1 cellular context compared by ENCODE assay signal in the genomic region with DNA sequence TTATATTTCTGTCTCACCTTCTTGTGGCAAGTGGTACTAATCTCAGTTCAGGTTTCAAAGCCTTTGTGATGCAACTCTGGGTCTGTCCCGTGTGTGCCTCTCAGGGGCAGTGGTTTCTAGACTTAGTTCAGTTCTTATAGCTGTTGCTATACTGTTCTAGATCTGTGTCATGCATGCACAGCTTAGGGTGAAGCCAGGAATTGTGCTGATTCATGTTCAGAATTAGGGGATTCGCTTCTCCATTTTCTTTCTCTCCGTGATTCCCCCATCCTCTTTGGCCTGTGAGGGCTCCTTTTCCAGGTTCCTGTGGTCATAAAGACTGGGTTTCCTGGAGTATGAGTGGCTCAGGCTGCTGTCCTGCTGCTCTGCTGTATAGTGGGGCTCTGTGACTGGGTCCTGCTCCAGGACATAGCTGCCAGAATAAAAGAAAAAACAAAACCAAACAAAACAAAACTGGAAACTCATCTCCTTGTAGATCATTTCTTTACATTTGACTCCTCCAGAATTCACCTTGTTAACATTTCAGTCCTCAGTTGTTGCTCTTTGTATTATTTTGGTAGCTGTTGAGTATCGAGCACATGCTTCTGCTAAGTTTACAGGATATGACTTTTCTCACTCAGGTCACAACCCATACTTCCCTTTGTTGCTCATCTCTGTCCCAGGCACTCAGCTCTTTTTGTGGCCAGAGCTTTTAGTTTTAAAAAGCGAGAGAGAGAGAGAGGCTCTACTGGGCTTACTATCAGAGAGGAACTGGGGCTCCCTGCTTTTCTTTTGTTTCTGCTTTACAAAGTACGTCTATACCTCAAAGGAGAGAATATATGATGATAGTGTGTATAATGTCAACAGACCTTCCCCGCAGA.
TF ChIP-seq lines count a peak whose summit lies in the region.

No MANE protein-coding gene starts in this region.

TF ChIP-seq in H1, 55 proteins besides CTCF, POLR2A, EP300 and RAD21:
- TF ChIP-seq RNF2 (IDR thresholded peaks at IDR 0.05; ENCODE audit: borderline replicate concordance, low read depth, low read length, missing control alignments, poor library complexity, severe bottlenecking) (no peak), CEBPB (IDR thresholded peaks at IDR 0.05; ENCODE audit: low read depth, low read length) (peak; percentile 68; the same call in 1 of the 2 replicates)
